ENCODE assay signal across 9 cellular contexts in genomic region chr10:35300063-35300699, GRCh38. TPM values are rescaled to one million over a fixed set of nuclear protein-coding genes. Genes with fewer than 3 reads are reported as not detected.
DNase-seq lines count a peak whose midpoint lies in the region; ATAC-seq and TF ChIP-seq lines count a peak whose summit lies in the region.
"Had no signal": no experiment of that assay in that cellular context is flagged by ENCODE, and none has a peak within 500 bp of the region (broad histone marks: within the 10 kb centered on the region; RNA-seq: fewer than 3 reads in every experiment).

No MANE protein-coding gene starts in this region.

- H3K4me1 Mint-ChIP-seq in activated CD8-positive, alpha-beta T cell treated with anti-CD3 and anti-CD28 coated beads for 36 hours (ENCODE audit: low read depth): no peaks in the 10 kb centered on the region
- no peaks in the 10 kb centered on the region for H3K4me1 Mint-ChIP-seq in activated CD8-positive, alpha-beta T cell treated with anti-CD3 and anti-CD28 coated beads, Interleukin-2, amount 10 ng/mL, durations not matched to agents 7 days and 5 days (ENCODE audit: low read depth)

- POLR2A ChIA-PET in activated CD8-positive, alpha-beta T cell treated with anti-CD3 and anti-CD28 coated beads for 36 hours (lab: Charles Lee): no interaction called here
- POLR2A ChIA-PET in activated CD8-positive, alpha-beta T cell treated with anti-CD3 and anti-CD28 coated beads, Interleukin-2, amount 10 ng/mL, durations not matched to agents 7 days and 5 days (lab: Charles Lee): no interaction called here

- no peaks in the 10 kb centered on the region for H3K36me3 Mint-ChIP-seq in activated CD8-positive, alpha-beta T cell treated with anti-CD3 and anti-CD28 coated beads for 36 hours (ENCODE audit: low read depth)
- H3K36me3 Mint-ChIP-seq in activated CD8-positive, alpha-beta T cell treated with anti-CD3 and anti-CD28 coated beads, Interleukin-2, amount 10 ng/mL, durations not matched to agents 7 days and 5 days (ENCODE audit: low read depth): no peaks in the 10 kb centered on the region

- H3K27ac Mint-ChIP-seq in activated CD8-positive, alpha-beta T cell treated with anti-CD3 and anti-CD28 coated beads for 36 hours: no peak overlapping the region
- no peak overlapping the region for H3K27ac Mint-ChIP-seq in activated CD8-positive, alpha-beta T cell treated with anti-CD3 and anti-CD28 coated beads, Interleukin-2, amount 10 ng/mL, durations not matched to agents 7 days and 5 days

- peaks cover 11% of the 10 kb centered on the region for H3K27me3 Mint-ChIP-seq in activated CD8-positive, alpha-beta T cell treated with anti-CD3 and anti-CD28 coated beads for 36 hours
- peaks cover 29% of the 10 kb centered on the region for H3K27me3 Mint-ChIP-seq in activated CD8-positive, alpha-beta T cell treated with anti-CD3 and anti-CD28 coated beads, Interleukin-2, amount 10 ng/mL, durations not matched to agents 7 days and 5 days (ENCODE audit: low read depth)

- CTCF ChIA-PET in activated CD8-positive, alpha-beta T cell treated with anti-CD3 and anti-CD28 coated beads for 36 hours (lab: Charles Lee): no interaction called here
- CTCF ChIA-PET in activated CD8-positive, alpha-beta T cell treated with anti-CD3 and anti-CD28 coated beads, Interleukin-2, amount 10 ng/mL, durations not matched to agents 7 days and 5 days (lab: Charles Lee): interaction anchor here (0.6 kb wide), 1 partner anchor 49 kb away, joined by 5 read pairs; no protein-coding TSS in a partner anchor

- H2AFZ ChIP-seq in ACC112 (ENCODE audit: low read length, unreplicated experiment): peak overlapping the region; percentile 77

- H3K27ac ChIP-seq in ACC112 (ENCODE audit: low read depth, low read length): peak overlapping the region; percentile 73
- H3K27ac ChIP-seq in layer of hippocampus (ENCODE audit: low read depth, low read length): peak overlapping the region; percentile 31
- H3K27ac ChIP-seq: neutrophil had no signal

- H3K36me3 ChIP-seq in ACC112 (ENCODE audit: insufficient read depth, low read length): no peaks in the 10 kb centered on the region
- H3K36me3 ChIP-seq: neutrophil had no signal

- H3K4me3 ChIP-seq in ACC112 (ENCODE audit: low read depth, low read length): peak overlapping the region; percentile 36

- peak; percentile 4 for DNase-seq in RPMI8226
- no peak for DNase-seq in stimulated activated naive CD4-positive, alpha-beta T cell treated with Interleukin-2 at 50 U/mL for 16 hours (lab: John Stamatoyannopoulos, UW)
- no peak for DNase-seq in activated CD8-positive, alpha-beta T cell treated with anti-CD3 and anti-CD28 coated beads for 36 hours
- no peak for DNase-seq in activated CD8-positive, alpha-beta T cell treated with anti-CD3 and anti-CD28 coated beads, Interleukin-2, amount 10 ng/mL, durations not matched to agents 7 days and 5 days

- no peak for TF ChIP-seq CTCF in activated CD8-positive, alpha-beta T cell treated with anti-CD3 and anti-CD28 coated beads for 36 hours (IDR thresholded peaks at IDR 0.05)

- no peak overlapping the region for H3K4me3 Mint-ChIP-seq in activated CD8-positive, alpha-beta T cell treated with anti-CD3 and anti-CD28 coated beads for 36 hours
- H3K4me3 Mint-ChIP-seq in activated CD8-positive, alpha-beta T cell treated with anti-CD3 and anti-CD28 coated beads, Interleukin-2, amount 10 ng/mL, durations not matched to agents 7 days and 5 days: no peak overlapping the region

- H3K9me3 Mint-ChIP-seq in activated CD8-positive, alpha-beta T cell treated with anti-CD3 and anti-CD28 coated beads for 36 hours: no peaks in the 10 kb centered on the region
- no peaks in the 10 kb centered on the region for H3K9me3 Mint-ChIP-seq in activated CD8-positive, alpha-beta T cell treated with anti-CD3 and anti-CD28 coated beads, Interleukin-2, amount 10 ng/mL, durations not matched to agents 7 days and 5 days (ENCODE audit: insufficient read depth)

- no peaks in the 10 kb centered on the region for H3K27me3 ChIP-seq in ACC112 (ENCODE audit: insufficient read depth, low read length)
- H3K27me3 ChIP-seq in layer of hippocampus (ENCODE audit: control insufficient read depth, insufficient read depth, low read length): no peaks in the 10 kb centered on the region
- H3K27me3 ChIP-seq: neutrophil had no signal

- no peaks in the 10 kb centered on the region for H3K79me2 ChIP-seq in ACC112 (ENCODE audit: control insufficient read depth, insufficient read depth, low read length, unreplicated experiment)

- peak; percentile 85 for ATAC-seq in GM18909 (IDR thresholded peaks at IDR 0.05; ENCODE audit: poor library complexity, unreplicated experiment)
- peak; percentile 99 for ATAC-seq in HG03045 (IDR thresholded peaks at IDR 0.05; ENCODE audit: unreplicated experiment)
- no peak for ATAC-seq in activated CD8-positive, alpha-beta T cell treated with anti-CD3 and anti-CD28 coated beads for 36 hours
- ATAC-seq in activated CD8-positive, alpha-beta T cell treated with anti-CD3 and anti-CD28 coated beads, Interleukin-2, amount 10 ng/mL, durations not matched to agents 7 days and 5 days: no peak

- peaks cover 15% of the 10 kb centered on the region for H3K4me1 ChIP-seq in ACC112 (ENCODE audit: control insufficient read depth, insufficient read depth, low read length, unreplicated experiment)

- intact Hi-C loops in activated CD8-positive, alpha-beta T cell treated with anti-CD3 and anti-CD28 coated beads for 36 hours (cut with micrococcal nuclease): no loop called here

RNA-seq across cellular contexts. Expression of gene CCNY, which starts 36.1 kb away (rescaled TPM):
- 10 to 100 TPM; 42.2 to 48.8 TPM for total RNA-seq in activated CD8-positive, alpha-beta T cell treated with anti-CD3 and anti-CD28 coated beads for 36 hours
- 10 to 100 TPM; 55.6 to 64.1 TPM for total RNA-seq in activated CD8-positive, alpha-beta T cell treated with anti-CD3 and anti-CD28 coated beads, Interleukin-2, amount 10 ng/mL, durations not matched to agents 7 days and 5 days

Comparison
In these comparisons a context has a peak if more than half of its experiments do, and no peak if none do; other contexts are left out.
1. ATAC-seq: peak in GM18909 (single experiment) and HG03045 (single experiment); none in activated CD8-positive, alpha-beta T cell treated with anti-CD3 and anti-CD28 coated beads for 36 hours (single experiment) and activated CD8-positive, alpha-beta T cell treated with anti-CD3 and anti-CD28 coated beads, Interleukin-2, amount 10 ng/mL, durations not matched to agents 7 days and 5 days (single experiment).